ENCODE assay signal across 1 cellular context in genomic region chr3:9826815-9827574, GRCh38.
A peak's percentile ranks its signal among the peaks of the same experiment; 100 is the strongest.
TF ChIP-seq lines count a peak whose summit lies in the region.

No MANE protein-coding gene starts in this region.

TF ChIP-seq in HepG2, 621 proteins besides CTCF, POLR2A, EP300 and RAD21 (continues in another document):
- TF ChIP-seq AHDC1 (CRISPR knock-in tag; IDR thresholded peaks at IDR 0.05; ENCODE audit: borderline replicate concordance) (no peak), RCOR2 (CRISPR knock-in tag; IDR thresholded peaks at IDR 0.05) (no peak), KDM5B (CRISPR knock-in tag; IDR thresholded peaks at IDR 0.05; ENCODE audit: borderline replicate concordance) (0 out of 2 replicates have a peak, but pooled peaks have one; percentile 43), SAFB2 (CRISPR knock-in tag; IDR thresholded peaks at IDR 0.05; ENCODE audit: borderline replicate concordance, low read depth) (no peak), TFAP4 (IDR thresholded peaks at IDR 0.05; ENCODE audit: borderline replicate concordance, low read depth) (peak; percentile 31; the same call in 1 of the 2 replicates), ZBTB33 (CRISPR knock-in tag; IDR thresholded peaks at IDR 0.05) (peak; percentile 96), ZBTB38 (CRISPR knock-in tag; IDR thresholded peaks at IDR 0.05) (peak; percentile 38; the same call in 1 of the 2 replicates), SMC3 (IDR thresholded peaks at IDR 0.05; ENCODE audit: low read length) (peak; percentile 12; the same call in 1 of the 2 replicates), ZNF569 (CRISPR knock-in tag; IDR thresholded peaks at IDR 0.05; ENCODE audit: borderline replicate concordance) (no peak), ZSCAN12 (CRISPR knock-in tag; IDR thresholded peaks at IDR 0.05) (no peak), RELA (CRISPR knock-in tag; IDR thresholded peaks at IDR 0.05) (no peak), ZNF850 (CRISPR knock-in tag; conservative IDR thresholded peaks at IDR 0.05) (no peak), PAWR (CRISPR knock-in tag; IDR thresholded peaks at IDR 0.05; ENCODE audit: borderline replicate concordance) (no peak), ZNF768 (CRISPR knock-in tag; IDR thresholded peaks at IDR 0.05) (no peak), STAG1 (CRISPR knock-in tag; IDR thresholded peaks at IDR 0.05) (peak; percentile 81), REL (CRISPR knock-in tag; conservative IDR thresholded peaks at IDR 0.05) (no peak), ZNF362 (CRISPR knock-in tag; IDR thresholded peaks at IDR 0.05; ENCODE audit: borderline replicate concordance) (no peak), SIX1 (CRISPR knock-in tag; IDR thresholded peaks at IDR 0.05; ENCODE audit: borderline replicate concordance) (no peak)
- TF ChIP-seq, protein P1, sequence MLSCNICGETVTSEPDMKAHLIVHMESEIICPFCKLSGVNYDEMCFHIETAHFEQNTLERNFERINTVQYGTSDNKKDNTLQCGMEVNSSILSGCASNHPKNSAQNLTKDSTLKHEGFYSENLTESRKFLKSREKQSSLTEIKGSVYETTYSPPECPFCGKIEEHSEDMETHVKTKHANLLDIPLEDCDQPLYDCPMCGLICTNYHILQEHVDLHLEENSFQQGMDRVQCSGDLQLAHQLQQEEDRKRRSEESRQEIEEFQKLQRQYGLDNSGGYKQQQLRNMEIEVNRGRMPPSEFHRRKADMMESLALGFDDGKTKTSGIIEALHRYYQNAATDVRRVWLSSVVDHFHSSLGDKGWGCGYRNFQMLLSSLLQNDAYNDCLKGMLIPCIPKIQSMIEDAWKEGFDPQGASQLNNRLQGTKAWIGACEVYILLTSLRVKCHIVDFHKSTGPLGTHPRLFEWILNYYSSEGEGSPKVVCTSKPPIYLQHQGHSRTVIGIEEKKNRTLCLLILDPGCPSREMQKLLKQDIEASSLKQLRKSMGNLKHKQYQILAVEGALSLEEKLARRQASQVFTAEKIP (CRISPR knock-in tag; IDR thresholded peaks at IDR 0.05; ENCODE audit: borderline replicate concordance), result no peak
- TF ChIP-seq, protein P2, sequence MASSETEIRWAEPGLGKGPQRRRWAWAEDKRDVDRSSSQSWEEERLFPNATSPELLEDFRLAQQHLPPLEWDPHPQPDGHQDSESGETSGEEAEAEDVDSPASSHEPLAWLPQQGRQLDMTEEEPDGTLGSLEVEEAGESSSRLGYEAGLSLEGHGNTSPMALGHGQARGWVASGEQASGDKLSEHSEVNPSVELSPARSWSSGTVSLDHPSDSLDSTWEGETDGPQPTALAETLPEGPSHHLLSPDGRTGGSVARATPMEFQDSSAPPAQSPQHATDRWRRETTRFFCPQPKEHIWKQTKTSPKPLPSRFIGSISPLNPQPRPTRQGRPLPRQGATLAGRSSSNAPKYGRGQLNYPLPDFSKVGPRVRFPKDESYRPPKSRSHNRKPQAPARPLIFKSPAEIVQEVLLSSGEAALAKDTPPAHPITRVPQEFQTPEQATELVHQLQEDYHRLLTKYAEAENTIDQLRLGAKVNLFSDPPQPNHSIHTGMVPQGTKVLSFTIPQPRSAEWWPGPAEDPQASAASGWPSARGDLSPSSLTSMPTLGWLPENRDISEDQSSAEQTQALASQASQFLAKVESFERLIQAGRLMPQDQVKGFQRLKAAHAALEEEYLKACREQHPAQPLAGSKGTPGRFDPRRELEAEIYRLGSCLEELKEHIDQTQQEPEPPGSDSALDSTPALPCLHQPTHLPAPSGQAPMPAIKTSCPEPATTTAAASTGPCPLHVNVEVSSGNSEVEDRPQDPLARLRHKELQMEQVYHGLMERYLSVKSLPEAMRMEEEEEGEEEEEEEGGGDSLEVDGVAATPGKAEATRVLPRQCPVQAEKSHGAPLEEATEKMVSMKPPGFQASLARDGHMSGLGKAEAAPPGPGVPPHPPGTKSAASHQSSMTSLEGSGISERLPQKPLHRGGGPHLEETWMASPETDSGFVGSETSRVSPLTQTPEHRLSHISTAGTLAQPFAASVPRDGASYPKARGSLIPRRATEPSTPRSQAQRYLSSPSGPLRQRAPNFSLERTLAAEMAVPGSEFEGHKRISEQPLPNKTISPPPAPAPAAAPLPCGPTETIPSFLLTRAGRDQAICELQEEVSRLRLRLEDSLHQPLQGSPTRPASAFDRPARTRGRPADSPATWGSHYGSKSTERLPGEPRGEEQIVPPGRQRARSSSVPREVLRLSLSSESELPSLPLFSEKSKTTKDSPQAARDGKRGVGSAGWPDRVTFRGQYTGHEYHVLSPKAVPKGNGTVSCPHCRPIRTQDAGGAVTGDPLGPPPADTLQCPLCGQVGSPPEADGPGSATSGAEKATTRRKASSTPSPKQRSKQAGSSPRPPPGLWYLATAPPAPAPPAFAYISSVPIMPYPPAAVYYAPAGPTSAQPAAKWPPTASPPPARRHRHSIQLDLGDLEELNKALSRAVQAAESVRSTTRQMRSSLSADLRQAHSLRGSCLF (CRISPR knock-in tag; IDR thresholded peaks at IDR 0.05; ENCODE audit: borderline replicate concordance), result no peak
- TF ChIP-seq, protein P3, sequence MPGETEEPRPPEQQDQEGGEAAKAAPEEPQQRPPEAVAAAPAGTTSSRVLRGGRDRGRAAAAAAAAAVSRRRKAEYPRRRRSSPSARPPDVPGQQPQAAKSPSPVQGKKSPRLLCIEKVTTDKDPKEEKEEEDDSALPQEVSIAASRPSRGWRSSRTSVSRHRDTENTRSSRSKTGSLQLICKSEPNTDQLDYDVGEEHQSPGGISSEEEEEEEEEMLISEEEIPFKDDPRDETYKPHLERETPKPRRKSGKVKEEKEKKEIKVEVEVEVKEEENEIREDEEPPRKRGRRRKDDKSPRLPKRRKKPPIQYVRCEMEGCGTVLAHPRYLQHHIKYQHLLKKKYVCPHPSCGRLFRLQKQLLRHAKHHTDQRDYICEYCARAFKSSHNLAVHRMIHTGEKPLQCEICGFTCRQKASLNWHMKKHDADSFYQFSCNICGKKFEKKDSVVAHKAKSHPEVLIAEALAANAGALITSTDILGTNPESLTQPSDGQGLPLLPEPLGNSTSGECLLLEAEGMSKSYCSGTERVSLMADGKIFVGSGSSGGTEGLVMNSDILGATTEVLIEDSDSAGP (CRISPR knock-in tag; IDR thresholded peaks at IDR 0.05; ENCODE audit: borderline replicate concordance), result peak; percentile 36; the same call in 1 of the 2 replicates
- TF ChIP-seq, protein P4, sequence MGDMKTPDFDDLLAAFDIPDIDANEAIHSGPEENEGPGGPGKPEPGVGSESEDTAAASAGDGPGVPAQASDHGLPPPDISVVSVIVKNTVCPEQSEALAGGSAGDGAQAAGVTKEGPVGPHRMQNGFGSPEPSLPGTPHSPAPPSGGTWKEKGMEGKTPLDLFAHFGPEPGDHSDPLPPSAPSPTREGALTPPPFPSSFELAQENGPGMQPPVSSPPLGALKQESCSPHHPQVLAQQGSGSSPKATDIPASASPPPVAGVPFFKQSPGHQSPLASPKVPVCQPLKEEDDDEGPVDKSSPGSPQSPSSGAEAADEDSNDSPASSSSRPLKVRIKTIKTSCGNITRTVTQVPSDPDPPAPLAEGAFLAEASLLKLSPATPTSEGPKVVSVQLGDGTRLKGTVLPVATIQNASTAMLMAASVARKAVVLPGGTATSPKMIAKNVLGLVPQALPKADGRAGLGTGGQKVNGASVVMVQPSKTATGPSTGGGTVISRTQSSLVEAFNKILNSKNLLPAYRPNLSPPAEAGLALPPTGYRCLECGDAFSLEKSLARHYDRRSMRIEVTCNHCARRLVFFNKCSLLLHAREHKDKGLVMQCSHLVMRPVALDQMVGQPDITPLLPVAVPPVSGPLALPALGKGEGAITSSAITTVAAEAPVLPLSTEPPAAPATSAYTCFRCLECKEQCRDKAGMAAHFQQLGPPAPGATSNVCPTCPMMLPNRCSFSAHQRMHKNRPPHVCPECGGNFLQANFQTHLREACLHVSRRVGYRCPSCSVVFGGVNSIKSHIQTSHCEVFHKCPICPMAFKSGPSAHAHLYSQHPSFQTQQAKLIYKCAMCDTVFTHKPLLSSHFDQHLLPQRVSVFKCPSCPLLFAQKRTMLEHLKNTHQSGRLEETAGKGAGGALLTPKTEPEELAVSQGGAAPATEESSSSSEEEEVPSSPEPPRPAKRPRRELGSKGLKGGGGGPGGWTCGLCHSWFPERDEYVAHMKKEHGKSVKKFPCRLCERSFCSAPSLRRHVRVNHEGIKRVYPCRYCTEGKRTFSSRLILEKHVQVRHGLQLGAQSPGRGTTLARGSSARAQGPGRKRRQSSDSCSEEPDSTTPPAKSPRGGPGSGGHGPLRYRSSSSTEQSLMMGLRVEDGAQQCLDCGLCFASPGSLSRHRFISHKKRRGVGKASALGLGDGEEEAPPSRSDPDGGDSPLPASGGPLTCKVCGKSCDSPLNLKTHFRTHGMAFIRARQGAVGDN (CRISPR knock-in tag; IDR thresholded peaks at IDR 0.05), result peak; percentile 30
- TF ChIP-seq, protein P5, sequence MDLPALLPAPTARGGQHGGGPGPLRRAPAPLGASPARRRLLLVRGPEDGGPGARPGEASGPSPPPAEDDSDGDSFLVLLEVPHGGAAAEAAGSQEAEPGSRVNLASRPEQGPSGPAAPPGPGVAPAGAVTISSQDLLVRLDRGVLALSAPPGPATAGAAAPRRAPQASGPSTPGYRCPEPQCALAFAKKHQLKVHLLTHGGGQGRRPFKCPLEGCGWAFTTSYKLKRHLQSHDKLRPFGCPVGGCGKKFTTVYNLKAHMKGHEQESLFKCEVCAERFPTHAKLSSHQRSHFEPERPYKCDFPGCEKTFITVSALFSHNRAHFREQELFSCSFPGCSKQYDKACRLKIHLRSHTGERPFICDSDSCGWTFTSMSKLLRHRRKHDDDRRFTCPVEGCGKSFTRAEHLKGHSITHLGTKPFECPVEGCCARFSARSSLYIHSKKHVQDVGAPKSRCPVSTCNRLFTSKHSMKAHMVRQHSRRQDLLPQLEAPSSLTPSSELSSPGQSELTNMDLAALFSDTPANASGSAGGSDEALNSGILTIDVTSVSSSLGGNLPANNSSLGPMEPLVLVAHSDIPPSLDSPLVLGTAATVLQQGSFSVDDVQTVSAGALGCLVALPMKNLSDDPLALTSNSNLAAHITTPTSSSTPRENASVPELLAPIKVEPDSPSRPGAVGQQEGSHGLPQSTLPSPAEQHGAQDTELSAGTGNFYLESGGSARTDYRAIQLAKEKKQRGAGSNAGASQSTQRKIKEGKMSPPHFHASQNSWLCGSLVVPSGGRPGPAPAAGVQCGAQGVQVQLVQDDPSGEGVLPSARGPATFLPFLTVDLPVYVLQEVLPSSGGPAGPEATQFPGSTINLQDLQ (CRISPR knock-in tag; IDR thresholded peaks at IDR 0.05), result no peak
